In genomic region chr5:112907166-112907611, GRCh38 we compare ENCODE assay signal across 11 cellular contexts. TPM values are rescaled to one million over a fixed set of nuclear protein-coding genes. Genes with fewer than 3 reads are reported as not detected.
A peak's percentile ranks its signal among the peaks of the same experiment; 100 is the strongest.
DNase-seq lines count a peak whose midpoint lies in the region; ATAC-seq and TF ChIP-seq lines count a peak whose summit lies in the region.
"Had no signal": no experiment of that assay in that cellular context is flagged by ENCODE, and none has a peak within 500 bp of the region (broad histone marks: within the 10 kb centered on the region; RNA-seq: fewer than 3 reads in every experiment).

No MANE protein-coding gene starts in this region.

- no peak overlapping the region for H3K4me2 ChIP-seq in OCI-LY1 (ENCODE audit: low read length)

- no peak overlapping the region for H3K4me3 ChIP-seq in OCI-LY1 (ENCODE audit: low read depth, low read length, poor library complexity, severe bottlenecking)
- H3K4me3 ChIP-seq: vagina had no signal

- no peaks in the 10 kb centered on the region for H3F3A ChIP-seq in OCI-LY1 (ENCODE audit: insufficient read depth, low read length)

- H3K27me3 ChIP-seq in OCI-LY1 (ENCODE audit: insufficient read depth, low read length): no peaks in the 10 kb centered on the region
- H3K27me3 ChIP-seq: vagina had no signal

- no peak overlapping the region for H3K9ac ChIP-seq in OCI-LY1 (ENCODE audit: low read length)

- TF ChIP-seq CTCF in OCI-LY1 (IDR thresholded peaks at IDR 0.05; ENCODE audit: low read length): no peak

- H3K27me3 Mint-ChIP-seq in stimulated activated naive CD8-positive, alpha-beta T cell treated with anti-CD3 and anti-CD28 coated beads, Interleukin-15, amount 100 ng/mL, for 72 hours: no peaks in the 10 kb centered on the region
- no peaks in the 10 kb centered on the region for H3K27me3 Mint-ChIP-seq in immature natural killer cell (ENCODE audit: low read depth in 3 of 3)

- no peak for DNase-seq in stimulated activated naive CD8-positive, alpha-beta T cell treated with anti-CD3 and anti-CD28 coated beads, Interleukin-15, amount 100 ng/mL, for 72 hours
- no peak for DNase-seq in stimulated activated naive CD8-positive, alpha-beta T cell treated with anti-CD3 and anti-CD28 coated beads, Interleukin-15, Interleukin-2, amounts not matched to agents 100 U/mL and 50 U/mL, for 24 hours
- DNase-seq in immature natural killer cell (no peak), MV-4-11 (lab: John Stamatoyannopoulos, UW) (no peak), GM19240 (ENCODE audit: insufficient read length, low spot score) (no peak), NCI-H146 (lab: John Stamatoyannopoulos, UW) (no peak)
- DNase-seq in activated CD4-positive, CD25-positive, alpha-beta regulatory T cell (lab: John Stamatoyannopoulos, UW): no peak
- DNase-seq: H7, small intestine had no signal

- no peaks in the 10 kb centered on the region for H4K20me1 ChIP-seq in OCI-LY1 (ENCODE audit: insufficient read depth, low read length)

- H3K9me3 Mint-ChIP-seq in stimulated activated naive CD8-positive, alpha-beta T cell treated with anti-CD3 and anti-CD28 coated beads, Interleukin-15, amount 100 ng/mL, for 72 hours: no peaks in the 10 kb centered on the region
- peaks cover 0 to 2% (median 0%) of the 10 kb centered on the region in 6 donors for H3K9me3 Mint-ChIP-seq in immature natural killer cell

- H3K4me1 ChIP-seq in OCI-LY1 (ENCODE audit: insufficient read depth, low read length, severe bottlenecking): peaks cover 11% of the 10 kb centered on the region
- H3K4me1 ChIP-seq: vagina had no signal

- H3K4me3 Mint-ChIP-seq in stimulated activated naive CD8-positive, alpha-beta T cell treated with anti-CD3 and anti-CD28 coated beads, Interleukin-15, amount 100 ng/mL, for 72 hours: no peak overlapping the region
- H3K4me3 Mint-ChIP-seq in immature natural killer cell: no peak overlapping the region

- peak; percentile 37 for ATAC-seq in stimulated activated naive CD8-positive, alpha-beta T cell treated with anti-CD3 and anti-CD28 coated beads, Interleukin-15, amount 100 ng/mL, for 72 hours
- ATAC-seq in stimulated activated naive CD8-positive, alpha-beta T cell treated with anti-CD3 and anti-CD28 coated beads, Interleukin-15, Interleukin-2, amounts not matched to agents 100 U/mL and 50 U/mL, for 24 hours: no peak

- no peak overlapping the region for H2AFZ ChIP-seq in OCI-LY1 (ENCODE audit: low read length)

- H3K9me3 ChIP-seq in OCI-LY1 (ENCODE audit: low read length): no peaks in the 10 kb centered on the region
- H3K9me3 ChIP-seq: vagina had no signal

- no peaks in the 10 kb centered on the region for H3K9me2 ChIP-seq in OCI-LY1 (ENCODE audit: low read depth, low read length)

- peak overlapping the region; percentile 25 for H3K27ac ChIP-seq in OCI-LY1 (ENCODE audit: low read depth, low read length, poor library complexity, severe bottlenecking)
- H3K27ac ChIP-seq: vagina had no signal

- H3K4me1 Mint-ChIP-seq in stimulated activated naive CD8-positive, alpha-beta T cell treated with anti-CD3 and anti-CD28 coated beads, Interleukin-15, amount 100 ng/mL, for 72 hours: no peaks in the 10 kb centered on the region
- peaks cover 20 to 52% of the 10 kb centered on the region in 2 donors for H3K4me1 Mint-ChIP-seq in immature natural killer cell

- H3K27ac Mint-ChIP-seq in stimulated activated naive CD8-positive, alpha-beta T cell treated with anti-CD3 and anti-CD28 coated beads, Interleukin-15, amount 100 ng/mL, for 72 hours: no peak overlapping the region
- peak overlapping the region in 5 of 6 donors; percentile 36 to 73 (median 66) for H3K27ac Mint-ChIP-seq in immature natural killer cell

- peaks cover 0 to 9% (median 0%) of the 10 kb centered on the region in 3 donors for H3K36me3 Mint-ChIP-seq in immature natural killer cell

- H3K36me3 ChIP-seq in OCI-LY1 (ENCODE audit: insufficient read depth, low read length): peaks cover 47% of the 10 kb centered on the region; the same call in 1 of the 2 replicates

- no peaks in the 10 kb centered on the region for H3K79me2 ChIP-seq in OCI-LY1 (ENCODE audit: insufficient read depth, low read length)

RNA-seq across cellular contexts. Expression of gene REEP5, which starts 14.8 kb away (rescaled TPM):
- 100 to 1,000 TPM in 2 of 3 donors, 10 to 100 TPM in 1; 94.8 to 148 (median 103) TPM for polyA plus RNA-seq in immature natural killer cell

RNA-seq across cellular contexts. Expression of gene SRP19, which starts 46.1 kb away (rescaled TPM):
- 100 to 1,000 TPM; 109 to 176 (median 154) TPM for polyA plus RNA-seq in immature natural killer cell

Comparison
In these comparisons a context has a peak if more than half of its experiments do, and no peak if none do; other contexts are left out.
1. H3K27ac Mint-ChIP-seq: peak in immature natural killer cell (5 of 6); none in stimulated activated naive CD8-positive, alpha-beta T cell treated with anti-CD3 and anti-CD28 coated beads, Interleukin-15, amount 100 ng/mL, for 72 hours (0 of 2).